In genomic region chr10:24596531-24596930, GRCh38 we compare ENCODE assay signal across 1 cellular context.
TF ChIP-seq lines count a peak whose summit lies in the region.

No MANE protein-coding gene starts in this region.

TF ChIP-seq in WTC11, 78 proteins besides CTCF, POLR2A, EP300 and RAD21 (continued from another document):
- no peak for TF ChIP-seq AR (CRISPR knock-in tag; IDR thresholded peaks at IDR 0.05)
- no peak for TF ChIP-seq HMGXB4 (CRISPR knock-in tag; IDR thresholded peaks at IDR 0.05)
- TF ChIP-seq FOXP4 (CRISPR knock-in tag; IDR thresholded peaks at IDR 0.05) = no peak
- no peak for TF ChIP-seq ARID4B (CRISPR knock-in tag; IDR thresholded peaks at IDR 0.05; ENCODE audit: borderline replicate concordance)
- no peak for TF ChIP-seq JUN (CRISPR knock-in tag; IDR thresholded peaks at IDR 0.05)
- TF ChIP-seq RELA (CRISPR knock-in tag; IDR thresholded peaks at IDR 0.05; ENCODE audit: borderline replicate concordance) = no peak
- TF ChIP-seq SP1 (CRISPR knock-in tag; conservative IDR thresholded peaks at IDR 0.05) = no peak
- TF ChIP-seq ZNF423 (CRISPR knock-in tag; IDR thresholded peaks at IDR 0.05) = no peak
- no peak for TF ChIP-seq JAZF1 (CRISPR knock-in tag; IDR thresholded peaks at IDR 0.05)
- TF ChIP-seq ZBTB43 (CRISPR knock-in tag; IDR thresholded peaks at IDR 0.05) = no peak
- TF ChIP-seq NFYB (CRISPR knock-in tag; conservative IDR thresholded peaks at IDR 0.05; ENCODE audit: low read depth) = no peak
- TF ChIP-seq ZNF317 (CRISPR knock-in tag; IDR thresholded peaks at IDR 0.05; ENCODE audit: borderline replicate concordance, low read depth) = no peak
- TF ChIP-seq PRDM15 (CRISPR knock-in tag; IDR thresholded peaks at IDR 0.05) = no peak
